37 cellular contexts compared by ENCODE assay signal in genomic region chr20:61994546-61994945, GRCh38.
"Had no signal": no experiment of that assay in that cellular context is flagged by ENCODE, and none has a peak within 500 bp of the region (broad histone marks: within the 10 kb centered on the region; RNA-seq: fewer than 3 reads in every experiment).

No MANE protein-coding gene starts in this region.

- H3K4me1 ChIP-seq: adrenal gland had no signal

- H3K4me3 Mint-ChIP-seq: activated B cell treated with CpG ODN at 0.5 μM for 24 hours; activated CD4-positive, alpha-beta memory T cell treated with anti-CD3 and anti-CD28 coated beads, Interleukin-2, amount 10 ng/mL, durations not matched to agents 7 days and 5 days; activated CD4-positive, alpha-beta T cell treated with anti-CD3 and anti-CD28 coated beads for 36 hours; activated CD4-positive, alpha-beta T cell treated with anti-CD3 and anti-CD28 coated beads, Interleukin-2, amount 10 ng/mL, durations not matched to agents 7 days and 5 days; activated CD8-positive, alpha-beta memory T cell treated with anti-CD3 and anti-CD28 coated beads, Interleukin-2, amount 10 ng/mL, durations not matched to agents 7 days and 5 days; activated CD8-positive, alpha-beta T cell treated with anti-CD3 and anti-CD28 coated beads, Interleukin-2, amount 10 ng/mL, durations not matched to agents 7 days and 5 days; activated naive CD4-positive, alpha-beta T cell treated with anti-CD3 and anti-CD28 coated beads for 36 hours; activated naive CD8-positive, alpha-beta T cell treated with anti-CD3 and anti-CD28 coated beads for 36 hours; activated T-cell treated with anti-CD3 and anti-CD28 coated beads, Interleukin-2, amount 50 U/mL, for 24 hours; brain; central memory CD8-positive, alpha-beta T cell; T-helper 1 cell treated with Interleukin-12 subunit alpha and Interleukin-12 subunit beta and Interleukin-4 antibody, amounts not matched to agents 30 μg/mL and 1 μg/mL, for 36 hours; T-helper 2 cell treated with Interferon-gamma antibody and Interleukin-4, amounts not matched to agents 5 μg/mL and 100 μg/mL, for 36 hours had no signal

- H3K27ac ChIP-seq: adrenal gland, cardiac muscle cell, VCaP had no signal

- H3K27me3 ChIP-seq: adrenal gland, cardiac muscle cell had no signal

- H3K4me1 Mint-ChIP-seq: activated CD4-positive, alpha-beta memory T cell treated with anti-CD3 and anti-CD28 coated beads, Interleukin-2, amount 10 ng/mL, durations not matched to agents 7 days and 5 days; activated CD4-positive, alpha-beta T cell treated with anti-CD3 and anti-CD28 coated beads for 36 hours; activated CD4-positive, alpha-beta T cell treated with anti-CD3 and anti-CD28 coated beads, Interleukin-2, amount 10 ng/mL, durations not matched to agents 7 days and 5 days; activated CD8-positive, alpha-beta memory T cell treated with anti-CD3 and anti-CD28 coated beads, Interleukin-2, amount 10 ng/mL, durations not matched to agents 7 days and 5 days; activated naive CD8-positive, alpha-beta T cell treated with anti-CD3 and anti-CD28 coated beads for 36 hours; brain had no signal

- H3K27me3 Mint-ChIP-seq: activated B cell treated with CpG ODN at 0.5 μM for 24 hours; activated CD4-positive, alpha-beta memory T cell treated with anti-CD3 and anti-CD28 coated beads, Interleukin-2, amount 10 ng/mL, durations not matched to agents 7 days and 5 days; activated CD4-positive, alpha-beta T cell treated with anti-CD3 and anti-CD28 coated beads for 36 hours; activated CD4-positive, alpha-beta T cell treated with anti-CD3 and anti-CD28 coated beads, Interleukin-2, amount 10 ng/mL, durations not matched to agents 7 days and 5 days; activated CD8-positive, alpha-beta memory T cell treated with anti-CD3 and anti-CD28 coated beads, Interleukin-2, amount 10 ng/mL, durations not matched to agents 7 days and 5 days; activated naive CD8-positive, alpha-beta T cell treated with anti-CD3 and anti-CD28 coated beads for 36 hours; activated T-cell treated with anti-CD3 and anti-CD28 coated beads, Interleukin-2, amount 50 U/mL, for 24 hours; central memory CD8-positive, alpha-beta T cell had no signal

- ATAC-seq: activated CD4-positive, alpha-beta T cell treated with anti-CD3 and anti-CD28 coated beads for 36 hours; activated CD4-positive, CD25-positive, alpha-beta regulatory T cell treated with anti-CD3 and anti-CD28 coated beads, Interleukin-2, amount 50 U/mL, for 24 hours; activated CD8-positive, alpha-beta memory T cell treated with anti-CD3 and anti-CD28 coated beads, Interleukin-2, amount 10 ng/mL, durations not matched to agents 7 days and 5 days; activated CD8-positive, alpha-beta T cell treated with anti-CD3 and anti-CD28 coated beads, Interleukin-2, amount 10 ng/mL, durations not matched to agents 7 days and 5 days; activated naive CD4-positive, alpha-beta T cell treated with anti-CD3 and anti-CD28 coated beads, Interleukin-2, amount 50 U/mL, for 72 hours had no signal

- DNase-seq: activated B cell treated with CpG ODN at 0.5 μM for 24 hours; activated CD4-positive, alpha-beta memory T cell treated with anti-CD3 and anti-CD28 coated beads, Interleukin-2, amount 10 ng/mL, durations not matched to agents 7 days and 5 days; activated CD4-positive, alpha-beta T cell treated with anti-CD3 and anti-CD28 coated beads for 1 hour; activated CD4-positive, alpha-beta T cell treated with anti-CD3 and anti-CD28 coated beads for 36 hours; activated CD4-positive, alpha-beta T cell treated with anti-CD3 and anti-CD28 coated beads for 48 hours; activated CD4-positive, alpha-beta T cell treated with anti-CD3 and anti-CD28 coated beads, Interleukin-2, amount 10 ng/mL, durations not matched to agents 7 days and 5 days; activated CD4-positive, alpha-beta T cell treated with anti-CD3 and anti-CD28 coated beads, Interleukin-2, amount 50 U/mL, for 48 hours; activated CD8-positive, alpha-beta memory T cell treated with anti-CD3 and anti-CD28 coated beads for 24 hours; activated CD8-positive, alpha-beta memory T cell treated with anti-CD3 and anti-CD28 coated beads, Interleukin-2, amount 10 ng/mL, durations not matched to agents 7 days and 5 days; activated CD8-positive, alpha-beta memory T cell treated with anti-CD3 and anti-CD28 coated beads, Interleukin-2, amount 50 U/mL, for 48 hours; activated CD8-positive, alpha-beta T cell treated with anti-CD3 and anti-CD28 coated beads, Interleukin-2, amount 10 ng/mL, durations not matched to agents 7 days and 5 days; activated effector memory CD4-positive, alpha-beta T cell treated with anti-CD3 and anti-CD28 coated beads, Interleukin-2, amount 50 U/mL, for 16 hours; activated gamma-delta T cell treated with Interleukin-2 at 50 U/mL for 16 hours; activated naive CD4-positive, alpha-beta T cell; activated naive CD4-positive, alpha-beta T cell treated with anti-CD3 and anti-CD28 coated beads for 36 hours; activated naive CD4-positive, alpha-beta T cell treated with anti-CD3 and anti-CD28 coated beads, Interleukin-2, amount 50 U/mL, for 16 hours; activated naive CD8-positive, alpha-beta T cell treated with anti-CD3 and anti-CD28 coated beads for 36 hours; activated T-cell treated with anti-CD3 and anti-CD28 coated beads, Interleukin-2, amount 50 U/mL, for 24 hours; adrenal gland; amniotic stem cell; aorta; caudate nucleus; cerebellar nuclear complex; SW 1271; T-helper 1 cell; T-helper 2 cell; T-helper 9 cell had no signal

- H3K9me3 ChIP-seq: adrenal gland had no signal

- H3K4me3 ChIP-seq: adrenal gland, cardiac muscle cell had no signal

- H3K27ac Mint-ChIP-seq: activated B cell treated with CpG ODN at 0.5 μM for 24 hours; activated CD4-positive, alpha-beta memory T cell treated with anti-CD3 and anti-CD28 coated beads, Interleukin-2, amount 10 ng/mL, durations not matched to agents 7 days and 5 days; activated CD4-positive, alpha-beta T cell treated with anti-CD3 and anti-CD28 coated beads for 36 hours; activated CD4-positive, alpha-beta T cell treated with anti-CD3 and anti-CD28 coated beads, Interleukin-2, amount 10 ng/mL, durations not matched to agents 7 days and 5 days; activated CD8-positive, alpha-beta memory T cell treated with anti-CD3 and anti-CD28 coated beads, Interleukin-2, amount 10 ng/mL, durations not matched to agents 7 days and 5 days; activated CD8-positive, alpha-beta T cell treated with anti-CD3 and anti-CD28 coated beads, Interleukin-2, amount 10 ng/mL, durations not matched to agents 7 days and 5 days; activated naive CD4-positive, alpha-beta T cell treated with anti-CD3 and anti-CD28 coated beads for 36 hours; activated naive CD8-positive, alpha-beta T cell treated with anti-CD3 and anti-CD28 coated beads for 36 hours; activated T-cell treated with anti-CD3 and anti-CD28 coated beads, Interleukin-2, amount 50 U/mL, for 24 hours; brain; T-helper 1 cell treated with Interleukin-12 subunit alpha and Interleukin-12 subunit beta and Interleukin-4 antibody, amounts not matched to agents 30 μg/mL and 1 μg/mL, for 36 hours; T-helper 2 cell treated with Interferon-gamma antibody and Interleukin-4, amounts not matched to agents 5 μg/mL and 100 μg/mL, for 36 hours had no signal

- FAIRE-seq: astrocyte, TTC549 had no signal
